5 cellular contexts compared by ENCODE assay signal in genomic region chr10:94946181-94946580, GRCh38. TPM values are rescaled to one million over a fixed set of nuclear protein-coding genes. Genes with fewer than 3 reads are reported as not detected.
"Had no signal": no experiment of that assay in that cellular context is flagged by ENCODE, and none has a peak within 500 bp of the region (broad histone marks: within the 10 kb centered on the region; RNA-seq: fewer than 3 reads in every experiment).

No MANE protein-coding gene starts in this region.

RNA-seq across cellular contexts. Expression of gene CYP2C9, which starts 7.7 kb away (rescaled TPM):
- total RNA-seq: testis, thyroid gland, tibial nerve, urinary bladder, uterus had no signal
